Comparison of ENCODE assay signal across 9 cellular contexts in genomic region chr9:103798620-103799019, GRCh38.
A peak's percentile ranks its signal among the peaks of the same experiment; 100 is the strongest.
DNase-seq lines count a peak whose midpoint lies in the region; ATAC-seq and TF ChIP-seq lines count a peak whose summit lies in the region.
"Had no signal": no experiment of that assay in that cellular context is flagged by ENCODE, and none has a peak within 500 bp of the region (broad histone marks: within the 10 kb centered on the region; RNA-seq: fewer than 3 reads in every experiment).

No MANE protein-coding gene starts in this region.

- no peak for TF ChIP-seq CTCF in GM13976 (IDR thresholded peaks at IDR 0.05; ENCODE audit: borderline replicate concordance, control extremely low read depth, extremely low read depth, insufficient read depth, missing control alignments)
- no peak for TF ChIP-seq CTCF in ascending aorta (IDR thresholded peaks at IDR 0.05)

- no peak overlapping the region for H3K27ac ChIP-seq in ascending aorta

- peak overlapping the region; percentile 17 for H3K27ac Mint-ChIP-seq in activated naive CD8-positive, alpha-beta T cell treated with anti-CD3 and anti-CD28 coated beads for 36 hours

- H3K27me3 ChIP-seq in ascending aorta = no peaks in the 10 kb centered on the region

- H3K4me1 ChIP-seq in ascending aorta = no peaks in the 10 kb centered on the region

- no peaks in the 10 kb centered on the region for H3K9me3 Mint-ChIP-seq in activated naive CD8-positive, alpha-beta T cell treated with anti-CD3 and anti-CD28 coated beads for 36 hours

- no peak overlapping the region for H3K4me3 Mint-ChIP-seq in activated naive CD8-positive, alpha-beta T cell treated with anti-CD3 and anti-CD28 coated beads for 36 hours

- in situ Hi-C loops in GM13976 (cut with MboI; ENCODE audit: low sequenced_read_pairs, unreplicated experiment) = loop anchor here (25.0 kb wide), 1 partner anchor 589 kb away; no protein-coding TSS in a partner anchor

- H3K4me3 ChIP-seq in ascending aorta = no peak overlapping the region

- peaks cover 5% of the 10 kb centered on the region for H3K4me1 Mint-ChIP-seq in activated naive CD8-positive, alpha-beta T cell treated with anti-CD3 and anti-CD28 coated beads for 36 hours

- DNase-seq in GM13976 (ENCODE audit: low spot score) (peak; percentile 46), NCI-H1930 (lab: John Stamatoyannopoulos, UW) (no peak), NCI-H1417 treated with DMSO at 0.1 percent for 48 hours (lab: John Stamatoyannopoulos, UW) (no peak), NCI-H1092 treated with DMSO at 0.1 percent for 48 hours (lab: John Stamatoyannopoulos, UW) (no peak), ascending aorta (ENCODE audit: low spot score in 2 of 2) (no peak)
- DNase-seq in activated naive CD8-positive, alpha-beta T cell treated with anti-CD3 and anti-CD28 coated beads for 36 hours = no peak
- DNase-seq: IMR-90 had no signal

- no peaks in the 10 kb centered on the region for H3K9me3 ChIP-seq in ascending aorta

- H3K36me3 ChIP-seq in ascending aorta = no peaks in the 10 kb centered on the region

- H3K27me3 Mint-ChIP-seq in activated naive CD8-positive, alpha-beta T cell treated with anti-CD3 and anti-CD28 coated beads for 36 hours = no peaks in the 10 kb centered on the region

- peak; percentile 100 for ATAC-seq in GM21390 (IDR thresholded peaks at IDR 0.05; ENCODE audit: unreplicated experiment)
- ATAC-seq in HG03558 (IDR thresholded peaks at IDR 0.05; ENCODE audit: extremely low read depth, unreplicated experiment) = peak; percentile 100

- intact Hi-C loops in ascending aorta (cut with DNase I) = no loop called here

- no peaks in the 10 kb centered on the region for H3K36me3 Mint-ChIP-seq in activated naive CD8-positive, alpha-beta T cell treated with anti-CD3 and anti-CD28 coated beads for 36 hours
